In genomic region chr9:3282365-3282764, GRCh38 we compare ENCODE assay signal across 10 cellular contexts.
"Had no signal": no experiment of that assay in that cellular context is flagged by ENCODE, and none has a peak within 500 bp of the region (broad histone marks: within the 10 kb centered on the region; RNA-seq: fewer than 3 reads in every experiment).

No MANE protein-coding gene starts in this region.

- H3K4me3 Mint-ChIP-seq: H9, HFFc6 had no signal

- H3K9me3 Mint-ChIP-seq: H9 had no signal

- H3K4me3 ChIP-seq: GM23248 had no signal

- DNase-seq: GM23248, H9, HCEC 1CT, HFFc6, IMR-90, KBM-7 had no signal

- FAIRE-seq: H1, H54, HTR-8/SVneo had no signal

- H3K27ac Mint-ChIP-seq: H9, HFFc6 had no signal

- H3K27ac ChIP-seq: GM23248, KMS-11 had no signal
